Comparison of ENCODE assay signal across 1 cellular context in the genomic region with DNA sequence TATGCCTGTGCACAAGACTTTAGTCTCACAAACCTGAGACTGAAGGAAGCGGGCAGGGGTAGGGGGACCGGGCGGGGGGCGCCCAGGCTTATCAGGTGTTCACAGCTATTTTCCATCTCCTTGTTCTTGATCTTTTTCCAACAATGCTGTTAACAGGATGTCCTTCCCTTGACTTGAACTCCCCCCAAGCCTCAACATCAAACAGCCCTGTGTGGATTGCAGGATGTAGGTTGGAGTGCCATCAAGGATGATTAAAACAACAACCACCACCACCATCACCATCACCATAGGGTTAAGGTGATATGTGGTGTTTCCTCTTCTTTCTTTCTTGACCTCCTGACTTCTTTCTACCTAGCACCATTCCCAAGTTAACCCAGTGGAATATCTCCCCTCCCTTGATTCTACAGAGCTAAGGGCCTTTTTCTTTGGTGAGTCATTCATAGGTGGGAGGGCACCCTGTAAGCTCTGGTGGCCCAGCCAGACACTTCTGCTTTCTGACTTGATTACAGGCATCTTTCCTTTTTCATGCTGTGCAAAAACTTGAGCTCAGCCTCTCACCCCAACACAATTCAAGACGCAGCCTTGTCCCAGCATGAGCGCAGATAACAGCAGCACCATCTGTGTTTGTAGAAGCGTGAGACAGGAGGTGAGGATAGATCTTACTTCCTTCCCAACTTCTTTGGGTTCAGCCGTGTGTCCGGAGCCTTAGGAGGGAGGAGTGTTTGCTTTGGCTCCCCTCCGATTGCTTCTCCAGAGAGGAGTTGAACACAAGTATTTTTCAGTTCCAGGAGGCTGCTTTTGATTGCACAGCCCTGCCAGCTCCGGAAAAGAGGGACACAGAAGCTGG.
TF ChIP-seq lines count a peak whose summit lies in the region.

No MANE protein-coding gene starts in this region.

TF ChIP-seq in K562, 482 proteins besides CTCF, POLR2A, EP300 and RAD21 (continues in another document):
- TF ChIP-seq WHSC1 (IDR thresholded peaks at IDR 0.05; ENCODE audit: low read length) (no peak), ZNF124 (CRISPR knock-in tag; IDR thresholded peaks at IDR 0.05) (no peak), SREBF2 (CRISPR knock-in tag; IDR thresholded peaks at IDR 0.05) (no peak), TEAD4 (IDR thresholded peaks at IDR 0.05; ENCODE audit: low read length) (peak; percentile 20; the same call in 1 of the 2 replicates), TEAD4 (CRISPR knock-in tag; IDR thresholded peaks at IDR 0.05; ENCODE audit: borderline replicate concordance) (no peak), BDP1 (IDR thresholded peaks at IDR 0.05; ENCODE audit: insufficient read depth, insufficient read length) (no peak), ZNF644 (tag; IDR thresholded peaks at IDR 0.05; ENCODE audit: low read depth) (no peak), RBM25 (IDR thresholded peaks at IDR 0.05; ENCODE audit: low read depth, low read length, severe bottlenecking) (no peak), GABPB2 (CRISPR knock-in tag; conservative IDR thresholded peaks at IDR 0.05) (no peak), SMARCE1 (IDR thresholded peaks at IDR 0.05) (peak; percentile 45; the same call in 1 of the 2 replicates), DPF2 (IDR thresholded peaks at IDR 0.05) (peak; percentile 41; the same call in 1 of the 2 replicates), BHLHE40 (IDR thresholded peaks at IDR 0.05; ENCODE audit: low read length) (peak; percentile 51), CBFA2T2 (conservative IDR thresholded peaks at IDR 0.05) (peak; percentile 60), FOSL1 (tag; conservative IDR thresholded peaks at IDR 0.05) (peak; percentile 34; the same call in 1 of the 2 replicates), ZC3H4 (CRISPR knock-in tag; IDR thresholded peaks at IDR 0.05; ENCODE audit: borderline replicate concordance) (no peak), SRSF9 (IDR thresholded peaks at IDR 0.05; ENCODE audit: borderline replicate concordance, low read depth, low read length) (no peak), STAG1 (CRISPR knock-in tag; IDR thresholded peaks at IDR 0.05; ENCODE audit: borderline replicate concordance) (no peak), NFE2 (IDR thresholded peaks at IDR 0.05; ENCODE audit: low read depth) (0 out of 2 replicates have a peak, but pooled peaks have one; percentile 16), TCF7L2 (IDR thresholded peaks at IDR 0.05; ENCODE audit: low read depth, low read length) (no peak), CBX8 (IDR thresholded peaks at IDR 0.05; ENCODE audit: borderline replicate concordance, extremely low read depth, low read depth, low read length, poor library complexity, severe bottlenecking) (no peak), TAL1 (IDR thresholded peaks at IDR 0.05) (peak; percentile 40; the same call in 1 of the 2 replicates), TCF3 (CRISPR knock-in tag; IDR thresholded peaks at IDR 0.05) (peak; percentile 80), BMI1 (IDR thresholded peaks at IDR 0.05; ENCODE audit: low read length) (no peak), ILF3 (IDR thresholded peaks at IDR 0.05; ENCODE audit: borderline replicate concordance) (no peak), SMAD4 (CRISPR knock-in tag; conservative IDR thresholded peaks at IDR 0.05) (0 out of 2 replicates have a peak, but pooled peaks have one; percentile 24), ZNF184 (CRISPR knock-in tag; IDR thresholded peaks at IDR 0.05) (0 out of 2 replicates have a peak, but pooled peaks have one; percentile 21), KHSRP (IDR thresholded peaks at IDR 0.05) (no peak), PHF20 (IDR thresholded peaks at IDR 0.05; ENCODE audit: partially characterized antibody) (no peak), RBM15 (IDR thresholded peaks at IDR 0.05; ENCODE audit: insufficient read depth, low read length) (no peak), SRSF3 (IDR thresholded peaks at IDR 0.05; ENCODE audit: insufficient read depth, low read length) (no peak), CREB1 (IDR thresholded peaks at IDR 0.05) (no peak), CREB1 (CRISPR knock-in tag; IDR thresholded peaks at IDR 0.05) (no peak), ZBTB7A (IDR thresholded peaks at IDR 0.05; ENCODE audit: borderline replicate concordance, control insufficient read depth, low read depth, low read length) (no peak), RBFOX2 (IDR thresholded peaks at IDR 0.05; ENCODE audit: low read depth, low read length) (no peak), SPI1 (IDR thresholded peaks at IDR 0.05; ENCODE audit: borderline replicate concordance, low read depth, low read length) (peak; percentile 89)
- TF ChIP-seq, protein P1, sequence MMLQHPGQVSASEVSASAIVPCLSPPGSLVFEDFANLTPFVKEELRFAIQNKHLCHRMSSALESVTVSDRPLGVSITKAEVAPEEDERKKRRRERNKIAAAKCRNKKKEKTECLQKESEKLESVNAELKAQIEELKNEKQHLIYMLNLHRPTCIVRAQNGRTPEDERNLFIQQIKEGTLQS (IDR thresholded peaks at IDR 0.05), result peak; percentile 56
- TF ChIP-seq, protein P1 (CRISPR knock-in tag; conservative IDR thresholded peaks at IDR 0.05), result no peak
- TF ChIP-seq, protein P2, sequence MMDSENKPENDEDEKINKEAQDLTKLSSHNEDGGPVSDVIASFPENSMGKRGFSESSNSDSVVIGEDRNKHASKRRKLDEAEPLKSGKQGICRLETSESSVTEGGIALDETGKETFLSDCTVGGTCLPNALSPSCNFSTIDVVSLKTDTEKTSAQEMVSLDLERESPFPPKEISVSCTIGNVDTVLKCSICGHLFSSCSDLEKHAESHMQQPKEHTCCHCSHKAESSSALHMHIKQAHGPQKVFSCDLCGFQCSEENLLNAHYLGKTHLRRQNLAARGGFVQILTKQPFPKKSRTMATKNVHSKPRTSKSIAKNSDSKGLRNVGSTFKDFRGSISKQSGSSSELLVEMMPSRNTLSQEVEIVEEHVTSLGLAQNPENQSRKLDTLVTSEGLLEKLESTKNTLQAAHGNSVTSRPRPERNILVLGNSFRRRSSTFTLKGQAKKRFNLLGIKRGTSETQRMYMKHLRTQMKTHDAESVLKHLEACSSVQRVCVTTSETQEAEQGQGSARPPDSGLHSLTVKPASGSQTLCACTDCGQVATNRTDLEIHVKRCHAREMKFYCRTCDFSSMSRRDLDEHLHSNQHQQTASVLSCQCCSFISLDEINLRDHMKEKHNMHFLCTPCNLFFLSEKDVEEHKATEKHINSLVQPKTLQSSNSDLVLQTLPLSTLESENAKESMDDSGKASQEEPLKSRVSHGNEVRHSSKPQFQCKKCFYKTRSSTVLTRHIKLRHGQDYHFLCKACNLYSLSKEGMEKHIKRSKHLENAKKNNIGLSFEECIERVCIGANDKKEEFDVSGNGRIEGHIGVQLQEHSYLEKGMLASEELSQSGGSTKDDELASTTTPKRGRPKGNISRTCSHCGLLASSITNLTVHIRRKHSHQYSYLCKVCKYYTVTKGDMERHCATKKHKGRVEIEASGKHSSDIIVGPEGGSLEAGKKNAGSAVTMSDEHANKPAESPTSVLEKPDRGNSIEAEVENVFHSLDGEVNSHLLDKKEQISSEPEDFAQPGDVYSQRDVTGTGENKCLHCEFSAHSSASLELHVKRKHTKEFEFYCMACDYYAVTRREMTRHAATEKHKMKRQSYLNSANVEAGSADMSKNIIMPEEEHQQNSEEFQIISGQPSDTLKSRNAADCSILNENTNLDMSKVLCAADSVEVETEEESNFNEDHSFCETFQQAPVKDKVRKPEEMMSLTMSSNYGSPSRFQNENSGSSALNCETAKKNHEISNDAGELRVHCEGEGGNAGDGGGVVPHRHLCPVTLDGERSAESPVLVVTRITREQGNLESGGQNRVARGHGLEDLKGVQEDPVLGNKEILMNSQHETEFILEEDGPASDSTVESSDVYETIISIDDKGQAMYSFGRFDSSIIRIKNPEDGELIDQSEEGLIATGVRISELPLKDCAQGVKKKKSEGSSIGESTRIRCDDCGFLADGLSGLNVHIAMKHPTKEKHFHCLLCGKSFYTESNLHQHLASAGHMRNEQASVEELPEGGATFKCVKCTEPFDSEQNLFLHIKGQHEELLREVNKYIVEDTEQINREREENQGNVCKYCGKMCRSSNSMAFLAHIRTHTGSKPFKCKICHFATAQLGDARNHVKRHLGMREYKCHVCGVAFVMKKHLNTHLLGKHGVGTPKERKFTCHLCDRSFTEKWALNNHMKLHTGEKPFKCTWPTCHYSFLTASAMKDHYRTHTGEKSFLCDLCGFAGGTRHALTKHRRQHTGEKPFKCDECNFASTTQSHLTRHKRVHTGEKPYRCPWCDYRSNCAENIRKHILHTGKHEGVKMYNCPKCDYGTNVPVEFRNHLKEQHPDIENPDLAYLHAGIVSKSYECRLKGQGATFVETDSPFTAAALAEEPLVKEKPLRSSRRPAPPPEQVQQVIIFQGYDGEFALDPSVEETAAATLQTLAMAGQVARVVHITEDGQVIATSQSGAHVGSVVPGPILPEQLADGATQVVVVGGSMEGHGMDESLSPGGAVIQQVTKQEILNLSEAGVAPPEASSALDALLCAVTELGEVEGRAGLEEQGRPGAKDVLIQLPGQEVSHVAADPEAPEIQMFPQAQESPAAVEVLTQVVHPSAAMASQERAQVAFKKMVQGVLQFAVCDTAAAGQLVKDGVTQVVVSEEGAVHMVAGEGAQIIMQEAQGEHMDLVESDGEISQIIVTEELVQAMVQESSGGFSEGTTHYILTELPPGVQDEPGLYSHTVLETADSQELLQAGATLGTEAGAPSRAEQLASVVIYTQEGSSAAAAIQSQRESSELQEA (IDR thresholded peaks at IDR 0.05; ENCODE audit: low read depth), result no peak
- TF ChIP-seq, protein P3, sequence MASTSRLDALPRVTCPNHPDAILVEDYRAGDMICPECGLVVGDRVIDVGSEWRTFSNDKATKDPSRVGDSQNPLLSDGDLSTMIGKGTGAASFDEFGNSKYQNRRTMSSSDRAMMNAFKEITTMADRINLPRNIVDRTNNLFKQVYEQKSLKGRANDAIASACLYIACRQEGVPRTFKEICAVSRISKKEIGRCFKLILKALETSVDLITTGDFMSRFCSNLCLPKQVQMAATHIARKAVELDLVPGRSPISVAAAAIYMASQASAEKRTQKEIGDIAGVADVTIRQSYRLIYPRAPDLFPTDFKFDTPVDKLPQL (IDR thresholded peaks at IDR 0.05; ENCODE audit: extremely low read depth, insufficient read length), result no peak
- TF ChIP-seq, protein P4, sequence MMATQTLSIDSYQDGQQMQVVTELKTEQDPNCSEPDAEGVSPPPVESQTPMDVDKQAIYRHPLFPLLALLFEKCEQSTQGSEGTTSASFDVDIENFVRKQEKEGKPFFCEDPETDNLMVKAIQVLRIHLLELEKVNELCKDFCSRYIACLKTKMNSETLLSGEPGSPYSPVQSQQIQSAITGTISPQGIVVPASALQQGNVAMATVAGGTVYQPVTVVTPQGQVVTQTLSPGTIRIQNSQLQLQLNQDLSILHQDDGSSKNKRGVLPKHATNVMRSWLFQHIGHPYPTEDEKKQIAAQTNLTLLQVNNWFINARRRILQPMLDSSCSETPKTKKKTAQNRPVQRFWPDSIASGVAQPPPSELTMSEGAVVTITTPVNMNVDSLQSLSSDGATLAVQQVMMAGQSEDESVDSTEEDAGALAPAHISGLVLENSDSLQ (IDR thresholded peaks at IDR 0.05), result no peak
- TF ChIP-seq, protein P5, sequence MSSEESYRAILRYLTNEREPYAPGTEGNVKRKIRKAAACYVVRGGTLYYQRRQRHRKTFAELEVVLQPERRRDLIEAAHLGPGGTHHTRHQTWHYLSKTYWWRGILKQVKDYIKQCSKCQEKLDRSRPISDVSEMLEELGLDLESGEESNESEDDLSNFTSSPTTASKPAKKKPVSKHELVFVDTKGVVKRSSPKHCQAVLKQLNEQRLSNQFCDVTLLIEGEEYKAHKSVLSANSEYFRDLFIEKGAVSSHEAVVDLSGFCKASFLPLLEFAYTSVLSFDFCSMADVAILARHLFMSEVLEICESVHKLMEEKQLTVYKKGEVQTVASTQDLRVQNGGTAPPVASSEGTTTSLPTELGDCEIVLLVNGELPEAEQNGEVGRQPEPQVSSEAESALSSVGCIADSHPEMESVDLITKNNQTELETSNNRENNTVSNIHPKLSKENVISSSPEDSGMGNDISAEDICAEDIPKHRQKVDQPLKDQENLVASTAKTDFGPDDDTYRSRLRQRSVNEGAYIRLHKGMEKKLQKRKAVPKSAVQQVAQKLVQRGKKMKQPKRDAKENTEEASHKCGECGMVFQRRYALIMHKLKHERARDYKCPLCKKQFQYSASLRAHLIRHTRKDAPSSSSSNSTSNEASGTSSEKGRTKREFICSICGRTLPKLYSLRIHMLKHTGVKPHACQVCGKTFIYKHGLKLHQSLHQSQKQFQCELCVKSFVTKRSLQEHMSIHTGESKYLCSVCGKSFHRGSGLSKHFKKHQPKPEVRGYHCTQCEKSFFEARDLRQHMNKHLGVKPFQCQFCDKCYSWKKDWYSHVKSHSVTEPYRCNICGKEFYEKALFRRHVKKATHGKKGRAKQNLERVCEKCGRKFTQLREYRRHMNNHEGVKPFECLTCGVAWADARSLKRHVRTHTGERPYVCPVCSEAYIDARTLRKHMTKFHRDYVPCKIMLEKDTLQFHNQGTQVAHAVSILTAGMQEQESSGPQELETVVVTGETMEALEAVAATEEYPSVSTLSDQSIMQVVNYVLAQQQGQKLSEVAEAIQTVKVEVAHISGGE (CRISPR knock-in tag; IDR thresholded peaks at IDR 0.05), result no peak
- TF ChIP-seq, protein P6, sequence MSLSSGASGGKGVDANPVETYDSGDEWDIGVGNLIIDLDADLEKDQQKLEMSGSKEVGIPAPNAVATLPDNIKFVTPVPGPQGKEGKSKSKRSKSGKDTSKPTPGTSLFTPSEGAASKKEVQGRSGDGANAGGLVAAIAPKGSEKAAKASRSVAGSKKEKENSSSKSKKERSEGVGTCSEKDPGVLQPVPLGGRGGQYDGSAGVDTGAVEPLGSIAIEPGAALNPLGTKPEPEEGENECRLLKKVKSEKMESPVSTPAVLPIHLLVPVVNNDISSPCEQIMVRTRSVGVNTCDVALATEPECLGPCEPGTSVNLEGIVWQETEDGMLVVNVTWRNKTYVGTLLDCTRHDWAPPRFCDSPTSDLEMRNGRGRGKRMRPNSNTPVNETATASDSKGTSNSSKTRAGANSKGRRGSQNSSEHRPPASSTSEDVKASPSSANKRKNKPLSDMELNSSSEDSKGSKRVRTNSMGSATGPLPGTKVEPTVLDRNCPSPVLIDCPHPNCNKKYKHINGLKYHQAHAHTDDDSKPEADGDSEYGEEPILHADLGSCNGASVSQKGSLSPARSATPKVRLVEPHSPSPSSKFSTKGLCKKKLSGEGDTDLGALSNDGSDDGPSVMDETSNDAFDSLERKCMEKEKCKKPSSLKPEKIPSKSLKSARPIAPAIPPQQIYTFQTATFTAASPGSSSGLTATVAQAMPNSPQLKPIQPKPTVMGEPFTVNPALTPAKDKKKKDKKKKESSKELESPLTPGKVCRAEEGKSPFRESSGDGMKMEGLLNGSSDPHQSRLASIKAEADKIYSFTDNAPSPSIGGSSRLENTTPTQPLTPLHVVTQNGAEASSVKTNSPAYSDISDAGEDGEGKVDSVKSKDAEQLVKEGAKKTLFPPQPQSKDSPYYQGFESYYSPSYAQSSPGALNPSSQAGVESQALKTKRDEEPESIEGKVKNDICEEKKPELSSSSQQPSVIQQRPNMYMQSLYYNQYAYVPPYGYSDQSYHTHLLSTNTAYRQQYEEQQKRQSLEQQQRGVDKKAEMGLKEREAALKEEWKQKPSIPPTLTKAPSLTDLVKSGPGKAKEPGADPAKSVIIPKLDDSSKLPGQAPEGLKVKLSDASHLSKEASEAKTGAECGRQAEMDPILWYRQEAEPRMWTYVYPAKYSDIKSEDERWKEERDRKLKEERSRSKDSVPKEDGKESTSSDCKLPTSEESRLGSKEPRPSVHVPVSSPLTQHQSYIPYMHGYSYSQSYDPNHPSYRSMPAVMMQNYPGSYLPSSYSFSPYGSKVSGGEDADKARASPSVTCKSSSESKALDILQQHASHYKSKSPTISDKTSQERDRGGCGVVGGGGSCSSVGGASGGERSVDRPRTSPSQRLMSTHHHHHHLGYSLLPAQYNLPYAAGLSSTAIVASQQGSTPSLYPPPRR (CRISPR knock-in tag; IDR thresholded peaks at IDR 0.05; ENCODE audit: borderline replicate concordance), result no peak
